In genomic region chr9:93950619-93951601, GRCh38 we compare ENCODE assay signal across 8 cellular contexts. TPM values are rescaled to one million over a fixed set of nuclear protein-coding genes. Genes with fewer than 3 reads are reported as not detected.
A peak's percentile ranks its signal among the peaks of the same experiment; 100 is the strongest.
DNase-seq lines count a peak whose midpoint lies in the region; ATAC-seq and TF ChIP-seq lines count a peak whose summit lies in the region.

No MANE protein-coding gene starts in this region.

- ATAC-seq in Panc1 (no peak), GM19463 (IDR thresholded peaks at IDR 0.05; ENCODE audit: unreplicated experiment) (no peak), GM21381 (IDR thresholded peaks at IDR 0.05; ENCODE audit: unreplicated experiment) (no peak)

- intact Hi-C loops in Panc1 (cut with micrococcal nuclease; ENCODE audit: unreplicated experiment) = no loop called here

- BruUV-seq in Panc1 (replicated peaks; lab: Mats Ljungman, UMichigan) = no TSS peak

- POLR2A ChIA-PET in Panc1 (lab: Charles Lee) = no interaction called here

- in situ Hi-C loops in Panc1 (cut with HindIII; ENCODE audit: low pct_unique_long_range_greater_than_20kb, low sequenced_read_pairs) = no loop called here

- no peaks in the 10 kb centered on the region for H3K9me3 ChIP-seq in Panc1 (ENCODE audit: control insufficient read depth, insufficient read depth, low read depth, low read length)
- H3K9me3 ChIP-seq in neutrophil = peaks cover 2% of the 10 kb centered on the region

- H3K4me1 ChIP-seq in Panc1 (ENCODE audit: control insufficient read depth, insufficient read depth, low read length) = peaks cover 16% of the 10 kb centered on the region
- peaks cover 27 to 30% of the 10 kb centered on the region in 2 experiments for H3K4me1 ChIP-seq in neutrophil (ENCODE audit: control insufficient read depth in 1 of 2, insufficient read depth in 1 of 2, low read depth in 1 of 2, low read length in 1 of 2)

- no peaks in the 10 kb centered on the region for H3K27me3 ChIP-seq in Panc1 (ENCODE audit: control insufficient read depth, insufficient read depth, low read length)
- peaks cover 98% of the 10 kb centered on the region for H3K27me3 ChIP-seq in neutrophil

- H3K27ac ChIP-seq in Panc1 (ENCODE audit: low read length) (peak overlapping the region; percentile 69), neutrophil (no peak overlapping the region), substantia nigra (ENCODE audit: low read depth, low read length, poor library complexity, severe bottlenecking) (no peak overlapping the region)

- DNase-seq in CD1c-positive myeloid dendritic cell (ENCODE audit: extremely low spot score) (peak; percentile 24), Panc1 (ENCODE audit: low read depth, low spot score) (no peak), fibroblast of mammary gland (ENCODE audit: low read depth) (no peak), substantia nigra (lab: John Stamatoyannopoulos, UW) (no peak), inferior parietal cortex (ENCODE audit: extremely low spot score) (no peak)

- H3K36me3 ChIP-seq in Panc1 (ENCODE audit: control insufficient read depth, insufficient read depth, low read length) (no peaks in the 10 kb centered on the region), neutrophil (no peaks in the 10 kb centered on the region)

- no peak for TF ChIP-seq CTCF in Panc1 (IDR thresholded peaks at IDR 0.05)
- TF ChIP-seq CTCF in fibroblast of mammary gland (conservative IDR thresholded peaks at IDR 0.05; ENCODE audit: control insufficient read depth, insufficient read depth, low read depth, low read length) = no peak
- no peak for TF ChIP-seq CTCF in neutrophil (IDR thresholded peaks at IDR 0.05)

- CTCF ChIA-PET in Panc1 (lab: Charles Lee) = interaction anchor here (0.8 kb wide), 1 partner anchor 123 kb away, joined by 3 read pairs; no protein-coding TSS in a partner anchor

- peak overlapping the region in 1 of 2 experiments; percentile 5; a peak in 1 of 4 replicates for H3K4me3 ChIP-seq in Panc1 (ENCODE audit: low read depth in 2 of 2, low read length in 2 of 2)
- H3K4me3 ChIP-seq in fibroblast of mammary gland (ENCODE audit: control insufficient read depth, low read depth, low read length) = peak overlapping the region; percentile 21
- peak overlapping the region; percentile 51 to 64 for H3K4me3 ChIP-seq in neutrophil (ENCODE audit: low read depth in 1 of 2, low read length in 1 of 2)

RNA-seq across cellular contexts. Expression of gene BARX1, which starts 4.2 kb away (rescaled TPM):
- 81.2 TPM for total RNA-seq in Panc1 (2021; ENCODE audit: unreplicated experiment)
- polyA plus RNA-seq in Panc1 (2012; ENCODE audit: insufficient read length) = 105 TPM
